24 cellular contexts compared by ENCODE assay signal in genomic region chr12:21433525-21433924, GRCh38. TPM values are rescaled to one million over a fixed set of nuclear protein-coding genes. Genes with fewer than 3 reads are reported as not detected.
DNase-seq lines count a peak whose midpoint lies in the region; ATAC-seq and TF ChIP-seq lines count a peak whose summit lies in the region.
"Had no signal": no experiment of that assay in that cellular context is flagged by ENCODE, and none has a peak within 500 bp of the region (broad histone marks: within the 10 kb centered on the region; RNA-seq: fewer than 3 reads in every experiment).

No MANE protein-coding gene starts in this region.

- peaks cover 2% of the 10 kb centered on the region for H3K27me3 Mint-ChIP-seq in GM23338 (ENCODE audit: insufficient read depth, low read depth, poor library complexity)
- peaks cover 29% of the 10 kb centered on the region for H3K27me3 Mint-ChIP-seq in endodermal cell (ENCODE audit: insufficient read depth)
- H3K27me3 Mint-ChIP-seq: CD4-positive, alpha-beta T cell had no signal

- no peak for TF ChIP-seq POLR2A in gastrocnemius medialis (IDR thresholded peaks at IDR 0.05)

- peaks cover 4% of the 10 kb centered on the region; the same call in 1 of the 2 replicates for H3K4me1 ChIP-seq in GM23338 (ENCODE audit: insufficient read depth)
- H3K4me1 ChIP-seq in endodermal cell (ENCODE audit: control insufficient read depth, insufficient read depth, low read length) = no peaks in the 10 kb centered on the region
- H3K4me1 ChIP-seq in mesendoderm (ENCODE audit: control insufficient read depth, low read depth, low read length) = no peaks in the 10 kb centered on the region
- no peaks in the 10 kb centered on the region for H3K4me1 ChIP-seq in trophoblast cell (ENCODE audit: control insufficient read depth in 1 of 2, insufficient read depth in 2 of 2, low read length in 2 of 2)
- peaks cover under 1 to 3% of the 10 kb centered on the region in 2 donors for H3K4me1 ChIP-seq in gastrocnemius medialis
- H3K4me1 ChIP-seq: A549 had no signal

- H3K9me3 ChIP-seq in endodermal cell (ENCODE audit: control insufficient read depth, low read length) (peaks cover 8% of the 10 kb centered on the region), trophoblast cell (ENCODE audit: insufficient read depth, low read depth, low read length) (no peaks in the 10 kb centered on the region), gastrocnemius medialis (no peaks in the 10 kb centered on the region)
- H3K9me3 ChIP-seq: A549; BLaER1 treated with 17β-estradiol and CSF1 and Interleukin-3, amounts not matched to agents 10 nM and 100 nM had no signal

- H3K18ac ChIP-seq in mesendoderm (ENCODE audit: low read length) (no peak overlapping the region), trophoblast cell (ENCODE audit: low read length) (no peak overlapping the region)

- H2AK5ac ChIP-seq in mesendoderm (ENCODE audit: low read length) (no peak overlapping the region), trophoblast cell (ENCODE audit: low read length) (no peak overlapping the region)

- H3K14ac ChIP-seq in trophoblast cell (ENCODE audit: low read length) = no peak overlapping the region

- H3K36me3 Mint-ChIP-seq in GM23338 (ENCODE audit: low read depth) (no peaks in the 10 kb centered on the region), endodermal cell (ENCODE audit: low read depth) (no peaks in the 10 kb centered on the region)

- H3K27me3 ChIP-seq in GM23338 (ENCODE audit: insufficient read depth) (no peaks in the 10 kb centered on the region), endodermal cell (ENCODE audit: control insufficient read depth, insufficient read depth, low read length, poor library complexity, severe bottlenecking) (no peaks in the 10 kb centered on the region), mesendoderm (ENCODE audit: insufficient read depth, low read length, poor library complexity) (no peaks in the 10 kb centered on the region), trophoblast cell (ENCODE audit: insufficient read depth, low read length) (no peaks in the 10 kb centered on the region), gastrocnemius medialis (peaks cover 0 to 6% (median 4%) of the 10 kb centered on the region in 3 donors)
- H3K27me3 ChIP-seq: BLaER1 treated with 17β-estradiol and CSF1 and Interleukin-3, amounts not matched to agents 10 nM and 100 nM had no signal

- intact Hi-C loops in gastrocnemius medialis (cut with DNase I; ENCODE audit: low total_unique reads) = no loop called here

- H3K4ac ChIP-seq in mesendoderm (ENCODE audit: low read depth, low read length) (no peak overlapping the region), trophoblast cell (ENCODE audit: low read depth, low read length) (no peak overlapping the region)

- no peak overlapping the region for H2BK15ac ChIP-seq in mesendoderm (replicated peaks; ENCODE audit: low read depth)

- H2BK12ac ChIP-seq in trophoblast cell (ENCODE audit: low read length) = no peak overlapping the region

- TF ChIP-seq CTCF in GM23338 (conservative IDR thresholded peaks at IDR 0.05; ENCODE audit: low read depth in 2 of 2) (no peak), endodermal cell (conservative IDR thresholded peaks at IDR 0.05) (no peak), gastrocnemius medialis (IDR thresholded peaks at IDR 0.05 in 4 of 5, conservative IDR thresholded peaks at IDR 0.05 in 1 of 5) (no peak), GM20000 (IDR thresholded peaks at IDR 0.05; ENCODE audit: extremely low read depth, missing control alignments) (no peak)

- H3K4me2 ChIP-seq in GM23338 (no peak overlapping the region), mesendoderm (ENCODE audit: low read length) (no peak overlapping the region), trophoblast cell (ENCODE audit: low read length) (no peak overlapping the region)
- H3K4me2 ChIP-seq: A549; BLaER1 treated with 17β-estradiol and CSF1 and Interleukin-3, amounts not matched to agents 10 nM and 100 nM had no signal

- H3K79me2 ChIP-seq in GM23338 (replicated peaks; ENCODE audit: insufficient read depth) (no peaks in the 10 kb centered on the region), mesendoderm (ENCODE audit: control insufficient read depth, insufficient read depth, low read length) (no peaks in the 10 kb centered on the region), trophoblast cell (ENCODE audit: control insufficient read depth, insufficient read depth, low read length, poor library complexity) (peaks cover 5% of the 10 kb centered on the region)

- H4K12ac ChIP-seq in trophoblast cell (ENCODE audit: low read depth, low read length) = no peak overlapping the region

- H3K56ac ChIP-seq in mesendoderm (ENCODE audit: low read length) = no peak overlapping the region

- ATAC-seq in GM23338 = no peak
- ATAC-seq in gastrocnemius medialis = no peak
- ATAC-seq: A549; CD8-positive, alpha-beta T cell; GM12878 had no signal

- H2AFZ ChIP-seq in GM23338 (no peak overlapping the region), trophoblast cell (ENCODE audit: insufficient read depth, low read length, poor library complexity) (no peak overlapping the region)

- no peaks in the 10 kb centered on the region for H3F3A ChIP-seq in GM23338 (replicated peaks; ENCODE audit: low read depth)

- H3K9me3 Mint-ChIP-seq in GM23338 (no peaks in the 10 kb centered on the region), endodermal cell (peaks cover 5% of the 10 kb centered on the region)
- H3K9me3 Mint-ChIP-seq: CD4-positive, alpha-beta T cell; CD8-positive, alpha-beta T cell had no signal

- H3K79me1 ChIP-seq in mesendoderm (ENCODE audit: low read length) = no peaks in the 10 kb centered on the region
- peaks cover 9% of the 10 kb centered on the region for H3K79me1 ChIP-seq in trophoblast cell (ENCODE audit: low read length)

- peaks cover 4% of the 10 kb centered on the region; the same call in 2 of the 3 replicates for H3K4me1 Mint-ChIP-seq in GM23338
- peaks cover 5% of the 10 kb centered on the region for H3K4me1 Mint-ChIP-seq in endodermal cell

- H3K27ac Mint-ChIP-seq in GM23338 (no peak overlapping the region), endodermal cell (no peak overlapping the region)
- H3K27ac Mint-ChIP-seq: B cell; CD4-positive, alpha-beta T cell; CD8-positive, alpha-beta T cell had no signal

- H4K20me1 ChIP-seq in GM23338 (replicated peaks; ENCODE audit: insufficient read depth) = no peaks in the 10 kb centered on the region
- H4K20me1 ChIP-seq: BLaER1 treated with 17β-estradiol and CSF1 and Interleukin-3, amounts not matched to agents 10 nM and 100 nM had no signal

- in situ Hi-C loops in gastrocnemius medialis (cut with MboI; ENCODE audit: low sequenced_read_pairs in 4 of 4) = no loop called here

- no peak overlapping the region for H3K4me3 ChIP-seq in GM23338
- no peak overlapping the region for H3K4me3 ChIP-seq in endodermal cell (ENCODE audit: low read length)
- H3K4me3 ChIP-seq in mesendoderm (ENCODE audit: low read length) = no peak overlapping the region
- no peak overlapping the region for H3K4me3 ChIP-seq in trophoblast cell (ENCODE audit: low read depth, low read length)
- H3K4me3 ChIP-seq in gastrocnemius medialis = no peak overlapping the region
- H3K4me3 ChIP-seq: A549; BLaER1 treated with 17β-estradiol and CSF1 and Interleukin-3, amounts not matched to agents 10 nM and 100 nM; GM12878 had no signal

- H2BK5ac ChIP-seq in mesendoderm (ENCODE audit: low read length) (no peak overlapping the region), trophoblast cell (ENCODE audit: low read depth, low read length, poor library complexity) (no peak overlapping the region)

- no peak overlapping the region for H4K91ac ChIP-seq in trophoblast cell (ENCODE audit: low read depth, low read length)

- H3K9me2 ChIP-seq in GM23338 (ENCODE audit: insufficient read depth) = no peaks in the 10 kb centered on the region

- H3K23ac ChIP-seq in mesendoderm (ENCODE audit: low read length) (no peak overlapping the region), trophoblast cell (ENCODE audit: low read length) (no peak overlapping the region)

- H3K36me3 ChIP-seq in GM23338 (ENCODE audit: insufficient read depth) (no peaks in the 10 kb centered on the region), endodermal cell (ENCODE audit: control insufficient read depth, insufficient read depth, low read length) (no peaks in the 10 kb centered on the region), mesendoderm (ENCODE audit: control insufficient read depth, insufficient read depth, low read length) (no peaks in the 10 kb centered on the region), trophoblast cell (ENCODE audit: control insufficient read depth in 1 of 2, insufficient read depth in 2 of 2, low read length in 2 of 2) (no peaks in the 10 kb centered on the region), gastrocnemius medialis (no peaks in the 10 kb centered on the region)
- H3K36me3 ChIP-seq: BLaER1 treated with 17β-estradiol and CSF1 and Interleukin-3, amounts not matched to agents 10 nM and 100 nM had no signal

- DNase-seq in GM23338 (ENCODE audit: low spot score) (peak; percentile 17), endodermal cell (peak; percentile 54), mesendoderm (peak; percentile 91), trophoblast cell (peak; percentile 74 to 89), gastrocnemius medialis (no peak), activated T-cell treated with anti-CD3 and anti-CD28 coated beads for 4 hours (no peak), GM20000 (ENCODE audit: low spot score) (no peak)
- DNase-seq: AML-193; CD4-positive, alpha-beta T cell; CD8-positive, alpha-beta T cell; COR-L47; DMS 273 treated with DMSO at 0.1 percent for 48 hours; DMS153; DMS53; DMS79; DND-41; EL; GDM1 had no signal

- 72 to 100% methylated on average over 1 to 2 of the region's 2 CpGs for WGBS in endodermal cell (ENCODE audit: insufficient coverage in 1 of 2, insufficient read length in 1 of 2), 2 experiments
- no CpG with 5 or more reads among the region's 2 CpGs for WGBS in mesendoderm (ENCODE audit: extremely low coverage, insufficient coverage, low lambda C conversion rate)
- no CpG with 5 or more reads among the region's 2 CpGs for WGBS in trophoblast cell (ENCODE audit: extremely low coverage, insufficient coverage, insufficient read length)

- H4K5ac ChIP-seq in mesendoderm (ENCODE audit: low read length) = no peak overlapping the region

- H4K8ac ChIP-seq in mesendoderm (ENCODE audit: low read depth, low read length) = no peak overlapping the region
- H4K8ac ChIP-seq in trophoblast cell (ENCODE audit: low read depth, low read length) = no peak overlapping the region

- no peak overlapping the region for H3K27ac ChIP-seq in GM23338 (ENCODE audit: low read depth)
- no peak overlapping the region for H3K27ac ChIP-seq in endodermal cell (ENCODE audit: low read depth, low read length)
- H3K27ac ChIP-seq in mesendoderm (ENCODE audit: low read depth, low read length) = no peak overlapping the region
- no peak overlapping the region for H3K27ac ChIP-seq in trophoblast cell (ENCODE audit: low read depth, low read length)
- H3K27ac ChIP-seq in gastrocnemius medialis = no peak overlapping the region
- H3K27ac ChIP-seq: 22Rv1; A549; BLaER1 treated with 17β-estradiol and CSF1 and Interleukin-3, amounts not matched to agents 10 nM and 100 nM; C4-2B had no signal

- H3K4me3 Mint-ChIP-seq in GM23338 (no peak overlapping the region), endodermal cell (no peak overlapping the region)
- H3K4me3 Mint-ChIP-seq: B cell; CD4-positive, alpha-beta T cell; CD8-positive, alpha-beta T cell had no signal

- H2BK120ac ChIP-seq in mesendoderm (ENCODE audit: low read depth, low read length) (no peak overlapping the region), trophoblast cell (ENCODE audit: insufficient read depth, low read length, poor library complexity) (no peak overlapping the region)

- no peak overlapping the region for H3K9ac ChIP-seq in endodermal cell (ENCODE audit: extremely low read depth, low read length, poor library complexity, severe bottlenecking)
- H3K9ac ChIP-seq in mesendoderm (ENCODE audit: low read length) = no peak overlapping the region
- no peak overlapping the region for H3K9ac ChIP-seq in trophoblast cell (ENCODE audit: low read length)
- H3K9ac ChIP-seq: BLaER1 treated with 17β-estradiol and CSF1 and Interleukin-3, amounts not matched to agents 10 nM and 100 nM had no signal

RNA-seq across cellular contexts. Expression of gene PYROXD1, which starts 3.9 kb away (rescaled TPM):
- 3.9 and 8.7 TPM in 2 replicates for total RNA-seq in GM23338 (2014; rRNA removed; shearing (Covaris generic))
- polyA plus RNA-seq in GM23338 (2016; fragmentation: Nextera tagmentation; extraction: Ambion mirVana) = 8.1 and 10.2 TPM in 2 replicates
- total RNA-seq in endodermal cell = 1 to 10 TPM; 3.8 to 8.1 TPM
- 7.5 TPM for polyA plus RNA-seq in endodermal cell (2013, experiment 1 of 2)
- polyA plus RNA-seq in endodermal cell (2013, experiment 2 of 2) = 9.7 TPM
- polyA plus RNA-seq in mesendoderm (2013, experiment 1 of 2) = 6.2 TPM
- 6.1 TPM for polyA plus RNA-seq in mesendoderm (2013, experiment 2 of 2)
- polyA plus RNA-seq in trophoblast cell (2013) = 7.3 and 7.8 TPM in 2 replicates
- total RNA-seq in gastrocnemius medialis = 10 to 100 TPM; 19.7 to 23.3 (median 22.1) TPM

Comparison
In these comparisons a context has a peak if more than half of its experiments do, and no peak if none do; other contexts are left out.
1. DNase-seq: peak in GM23338 (single experiment), endodermal cell (single experiment), mesendoderm (single experiment) and trophoblast cell (2 of 2); none in gastrocnemius medialis (0 of 2), activated T-cell treated with anti-CD3 and anti-CD28 coated beads for 4 hours (single experiment) and GM20000 (single experiment).